In genomic region chr9:137087409-137087925, GRCh38 we compare ENCODE assay signal across 8 cellular contexts. TPM values are rescaled to one million over a fixed set of nuclear protein-coding genes. Genes with fewer than 3 reads are reported as not detected.
DNase-seq lines count a peak whose midpoint lies in the region; ATAC-seq lines count a peak whose summit lies in the region.

No MANE protein-coding gene starts in this region.

- H3K27ac ChIP-seq in Karpas-422 (ENCODE audit: low read length) (peak overlapping the region; percentile 70), muscle layer of duodenum (ENCODE audit: low read length) (peak overlapping the region; percentile 51)

- H3K27me3 ChIP-seq in Karpas-422 (ENCODE audit: low read length) (no peaks in the 10 kb centered on the region), muscle layer of duodenum (ENCODE audit: low read depth, low read length) (no peaks in the 10 kb centered on the region)

- H3K4me2 ChIP-seq in Karpas-422 (ENCODE audit: low read depth, low read length, poor library complexity, severe bottlenecking), result peak overlapping the region; percentile 81

- peaks cover 18% of the 10 kb centered on the region for H3K79me2 ChIP-seq in Karpas-422 (ENCODE audit: low read length)

- H3K9ac ChIP-seq in Karpas-422 (ENCODE audit: low read length), result peak overlapping the region; percentile 92

- peak overlapping the region; percentile 74 for H3K4me3 ChIP-seq in Karpas-422 (ENCODE audit: low read length)
- H3K4me3 ChIP-seq in muscle layer of duodenum (ENCODE audit: low read depth in 1 of 2, low read length in 2 of 2), result peak overlapping the region; percentile 78 to 90

- H3K36me3 ChIP-seq in Karpas-422 (ENCODE audit: insufficient read depth, low read length) (no peaks in the 10 kb centered on the region), muscle layer of duodenum (ENCODE audit: control insufficient read depth in 1 of 2, insufficient read depth in 2 of 2, low read length in 2 of 2) (peaks cover 0 to 25% of the 10 kb centered on the region in 2 donors)

- peak; percentile 73 for DNase-seq in Karpas-422
- DNase-seq in cerebellum (ENCODE audit: low spot score), result peak; percentile 20
- no peak for DNase-seq in stimulated activated CD4-positive, alpha-beta T cell treated with anti-CD3 and anti-CD28 coated beads, Interleukin-15, amount 100 ng/mL, for 24 hours
- no peak for DNase-seq in NCI-H2081 (lab: John Stamatoyannopoulos, UW)
- no peak for DNase-seq in 8988T
- DNase-seq in superior temporal gyrus (ENCODE audit: extremely low spot score), result no peak

- H3K9me3 ChIP-seq in Karpas-422 (ENCODE audit: low read length) (no peaks in the 10 kb centered on the region), muscle layer of duodenum (ENCODE audit: control insufficient read depth in 1 of 2, low read length in 2 of 2) (no peaks in the 10 kb centered on the region)

- H3K4me1 ChIP-seq in Karpas-422 (ENCODE audit: low read length) (peaks cover 53% of the 10 kb centered on the region), muscle layer of duodenum (ENCODE audit: control insufficient read depth in 1 of 2, insufficient read depth in 2 of 2, low read length in 2 of 2) (peaks cover 4 to 15% of the 10 kb centered on the region in 2 donors)

- H3K9me2 ChIP-seq in Karpas-422 (replicated peaks; ENCODE audit: insufficient read depth, low read length), result no peaks in the 10 kb centered on the region

- no peaks in the 10 kb centered on the region for H4K20me1 ChIP-seq in Karpas-422 (ENCODE audit: insufficient read depth, low read depth, low read length)

- peak overlapping the region; percentile 28; the same call in 1 of the 2 replicates for H2AFZ ChIP-seq in Karpas-422 (ENCODE audit: low read length)

- ATAC-seq in GM18498 (IDR thresholded peaks at IDR 0.05; ENCODE audit: unreplicated experiment), result peak; percentile 2

RNA-seq across cellular contexts. Expression of gene MAN1B1, which starts 0.7 kb away (rescaled TPM):
- 28.9 and 58.1 TPM in 2 replicates for total RNA-seq in Karpas-422 (2014; rRNA removed; shearing (Covaris generic); ENCODE audit: low replicate concordance)
- 38.2 TPM for total RNA-seq in cerebellum

RNA-seq across cellular contexts. Expression of gene UAP1L1, which starts 10.2 kb away (rescaled TPM):
- total RNA-seq in Karpas-422 (2014; rRNA removed; shearing (Covaris generic); ENCODE audit: low replicate concordance), result 15.1 and 26.2 TPM in 2 replicates
- total RNA-seq in cerebellum, result 0.73 TPM

RNA-seq across cellular contexts. Expression of gene SAPCD2, which starts 17.1 kb away (rescaled TPM):
- 18.6 and 53.2 TPM in 2 replicates for total RNA-seq in Karpas-422 (2014; rRNA removed; shearing (Covaris generic); ENCODE audit: low replicate concordance)
- 4.7 TPM for total RNA-seq in cerebellum

RNA-seq across cellular contexts. Expression of gene DPP7, which starts 27.1 kb away (rescaled TPM):
- 114 and 237 TPM in 2 replicates for total RNA-seq in Karpas-422 (2014; rRNA removed; shearing (Covaris generic); ENCODE audit: low replicate concordance)
- total RNA-seq in cerebellum, result 12.2 TPM

RNA-seq across cellular contexts. Expression of gene ENTPD2, which starts 33.6 kb away (rescaled TPM):
- total RNA-seq in Karpas-422 (2014; rRNA removed; shearing (Covaris generic); ENCODE audit: low replicate concordance), result not detected in 2 replicates
- total RNA-seq in cerebellum, result 0.45 TPM

Comparison
In these comparisons a context has a peak if more than half of its experiments do, and no peak if none do; other contexts are left out.
1. DNase-seq: peak in Karpas-422 (single experiment) and cerebellum (single experiment); none in stimulated activated CD4-positive, alpha-beta T cell treated with anti-CD3 and anti-CD28 coated beads, Interleukin-15, amount 100 ng/mL, for 24 hours (single experiment), NCI-H2081 (0 of 2), 8988T (single experiment) and superior temporal gyrus (single experiment).